Comparison of ENCODE assay signal across 9 cellular contexts in the genomic region with DNA sequence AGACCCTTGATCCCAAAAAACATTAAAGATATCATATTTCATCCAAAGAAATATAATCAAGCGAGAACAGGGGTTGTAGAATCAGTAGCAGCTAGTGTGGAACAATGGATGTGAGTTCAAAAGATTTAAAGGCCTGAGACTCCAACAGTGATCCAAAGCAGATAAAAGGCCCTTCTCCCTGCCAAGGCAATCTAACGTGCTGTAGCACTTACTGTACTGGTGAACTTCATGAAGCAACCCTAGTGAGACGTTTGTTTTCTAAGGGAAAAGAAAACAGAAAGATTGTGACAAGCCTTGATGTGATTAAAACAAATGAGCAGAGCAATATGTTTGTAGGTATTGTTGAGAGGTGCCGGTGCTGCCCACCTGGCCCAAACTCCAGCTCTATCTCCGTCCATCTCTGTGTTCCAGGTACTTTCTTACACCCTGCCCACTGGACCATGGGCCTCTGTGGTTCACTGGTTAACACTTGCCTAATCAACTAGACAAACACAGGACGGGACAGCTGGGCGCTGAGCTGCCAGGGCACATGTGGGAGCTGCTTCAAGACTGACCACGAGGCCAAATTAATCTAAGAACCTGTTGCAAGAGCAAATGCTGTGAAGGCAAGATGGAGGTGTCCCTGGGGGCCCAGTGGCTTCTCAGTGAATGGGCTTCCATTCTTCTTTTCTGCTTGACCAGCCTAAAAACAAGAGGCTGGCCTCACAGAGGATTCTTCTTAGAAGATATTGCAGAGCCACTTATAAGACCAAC.
DNase-seq lines count a peak whose midpoint lies in the region; ATAC-seq and TF ChIP-seq lines count a peak whose summit lies in the region.
"Had no signal": no experiment of that assay in that cellular context is flagged by ENCODE, and none has a peak within 500 bp of the region (broad histone marks: within the 10 kb centered on the region; RNA-seq: fewer than 3 reads in every experiment).

No MANE protein-coding gene starts in this region.

- H3K27ac Mint-ChIP-seq in effector memory CD8-positive, alpha-beta T cell: peak overlapping the region; percentile 97 to 98
- peak overlapping the region; percentile 42 for H3K27ac Mint-ChIP-seq in osteocyte (ENCODE audit: unreplicated experiment)

- H3K4me1 Mint-ChIP-seq in effector memory CD8-positive, alpha-beta T cell (ENCODE audit: low read depth in 2 of 2): peaks cover 20 to 25% of the 10 kb centered on the region in 2 donors
- H3K4me1 Mint-ChIP-seq in osteocyte (ENCODE audit: unreplicated experiment): peaks cover 26% of the 10 kb centered on the region

- no peaks in the 10 kb centered on the region for H3K27me3 Mint-ChIP-seq in effector memory CD8-positive, alpha-beta T cell
- no peaks in the 10 kb centered on the region for H3K27me3 Mint-ChIP-seq in osteocyte (ENCODE audit: unreplicated experiment)

- DNase-seq in NCI-H69 (lab: John Stamatoyannopoulos, UW): peak; percentile 93
- DNase-seq in effector memory CD8-positive, alpha-beta T cell: no peak
- DNase-seq in osteocyte (ENCODE audit: extremely low spot score, unreplicated experiment): no peak
- DNase-seq in EL: no peak
- DNase-seq in NCI-H2227 treated with DMSO at 0.1 percent for 48 hours (lab: John Stamatoyannopoulos, UW): no peak
- no peak for DNase-seq in activated effector memory CD4-positive, alpha-beta T cell treated with Interleukin-2 at 50 U/mL for 16 hours
- DNase-seq: activated CD4-positive, alpha-beta T cell treated with anti-CD3 and anti-CD28 coated beads, Interleukin-2, amount 50 U/mL, for 1 hour had no signal

- ATAC-seq in GM19395 (IDR thresholded peaks at IDR 0.05; ENCODE audit: unreplicated experiment): peak; percentile 2
- ATAC-seq in effector memory CD8-positive, alpha-beta T cell (replicated peaks): no peak
- no peak for ATAC-seq in HG03565 (IDR thresholded peaks at IDR 0.05; ENCODE audit: unreplicated experiment)

- H3K4me3 Mint-ChIP-seq in effector memory CD8-positive, alpha-beta T cell: peak overlapping the region; percentile 56 to 74
- H3K4me3 Mint-ChIP-seq in osteocyte (ENCODE audit: unreplicated experiment): peak overlapping the region; percentile 48

- no peaks in the 10 kb centered on the region for H3K9me3 Mint-ChIP-seq in effector memory CD8-positive, alpha-beta T cell
- no peaks in the 10 kb centered on the region for H3K9me3 Mint-ChIP-seq in osteocyte (ENCODE audit: unreplicated experiment)

- no peak for TF ChIP-seq CTCF in osteocyte (IDR thresholded peaks at IDR 0.05)

- H3K36me3 Mint-ChIP-seq in effector memory CD8-positive, alpha-beta T cell (ENCODE audit: insufficient read depth): peaks cover 13% of the 10 kb centered on the region
- no peaks in the 10 kb centered on the region for H3K36me3 Mint-ChIP-seq in osteocyte (ENCODE audit: unreplicated experiment)
